Comparison of ENCODE assay signal across 8 cellular contexts in the genomic region with DNA sequence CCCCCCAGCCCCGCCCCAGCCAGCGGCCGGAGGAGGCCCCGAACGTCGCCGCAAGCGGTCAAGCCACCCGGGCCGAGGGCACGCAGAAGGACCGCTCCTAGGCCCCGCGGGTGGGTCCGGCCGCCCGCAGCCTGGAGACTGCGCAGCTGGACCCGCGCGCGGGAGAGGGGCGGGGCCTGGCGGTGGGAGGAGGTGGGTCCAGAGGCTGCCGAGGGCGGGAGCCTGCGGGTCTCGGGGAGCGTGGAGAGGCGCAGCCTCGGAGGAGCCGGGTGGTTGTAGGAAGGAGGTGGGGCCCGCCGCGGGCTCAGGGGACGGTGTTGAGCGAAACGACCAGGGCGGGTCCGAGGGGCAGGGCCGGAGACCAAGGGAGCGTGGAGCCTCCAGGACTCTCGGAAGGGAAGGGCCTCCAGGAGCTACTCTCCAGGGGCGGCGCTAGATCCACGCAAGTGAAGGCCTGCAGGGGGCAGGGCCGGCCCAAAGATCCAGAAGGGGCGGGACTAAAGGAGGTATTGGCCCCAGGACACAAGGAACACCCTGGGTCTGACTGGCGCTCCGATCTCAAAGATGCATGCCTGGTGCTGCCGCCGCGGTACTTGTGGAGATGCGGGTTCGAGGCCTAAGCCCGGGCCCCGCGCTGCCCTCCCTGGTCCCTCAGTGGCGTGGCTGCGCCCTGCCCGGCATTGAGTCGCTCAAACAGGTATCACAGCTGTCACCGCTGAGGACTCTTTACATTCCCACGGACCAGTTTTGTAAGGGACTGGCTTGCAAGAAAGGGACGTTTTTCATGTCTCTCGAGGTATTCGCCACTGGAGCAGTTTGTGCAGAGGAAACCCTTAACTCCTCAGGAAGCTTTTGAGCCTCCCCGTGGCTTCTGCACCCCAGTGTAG. TPM values are rescaled to one million over a fixed set of nuclear protein-coding genes. Genes with fewer than 3 reads are reported as not detected.
DNase-seq lines count a peak whose midpoint lies in the region; ATAC-seq and TF ChIP-seq lines count a peak whose summit lies in the region.

No MANE protein-coding gene starts in this region.

- no peaks in the 10 kb centered on the region for H3K27me3 Mint-ChIP-seq in activated B cell treated with CpG ODN at 0.5 μM for 24 hours
- no peaks in the 10 kb centered on the region for H3K27me3 Mint-ChIP-seq in central memory CD8-positive, alpha-beta T cell

- peak overlapping the region; percentile 54 for H3K27ac ChIP-seq in A673 (ENCODE audit: low read depth, low read length, poor library complexity, severe bottlenecking)

- H3K27ac Mint-ChIP-seq in activated B cell treated with CpG ODN at 0.5 μM for 24 hours = peak overlapping the region; percentile 65
- no peak overlapping the region for H3K27ac Mint-ChIP-seq in central memory CD8-positive, alpha-beta T cell (ENCODE audit: low read depth)

- no TSS peak for BruUV-seq in A673 (replicated peaks; lab: Mats Ljungman, UMichigan)

- no peaks in the 10 kb centered on the region for H3K9me3 Mint-ChIP-seq in activated B cell treated with CpG ODN at 0.5 μM for 24 hours
- H3K9me3 Mint-ChIP-seq in central memory CD8-positive, alpha-beta T cell = no peaks in the 10 kb centered on the region

- H3K9me3 ChIP-seq in A673 (ENCODE audit: low read depth, low read length, poor library complexity, severe bottlenecking) = no peaks in the 10 kb centered on the region

- peaks cover 14% of the 10 kb centered on the region for H3K36me3 Mint-ChIP-seq in activated B cell treated with CpG ODN at 0.5 μM for 24 hours (ENCODE audit: low read depth)
- peaks cover 11% of the 10 kb centered on the region for H3K36me3 Mint-ChIP-seq in central memory CD8-positive, alpha-beta T cell (ENCODE audit: insufficient read depth)

- DNase-seq in A673 (ENCODE audit: low spot score) = peak; percentile 91
- peak; percentile 79 for DNase-seq in NCI-H2171 treated with DMSO at 0.1 percent for 48 hours (lab: John Stamatoyannopoulos, UW)
- peak; percentile 67 for DNase-seq in activated B cell treated with CpG ODN at 0.5 μM for 24 hours
- DNase-seq in central memory CD8-positive, alpha-beta T cell (ENCODE audit: low spot score in 2 of 2) = peak; percentile 47 to 69
- peak; percentile 59 for DNase-seq in kidney glomerular epithelial cell (lab: John Stamatoyannopoulos, UW)
- peak; percentile 50 to 64 for DNase-seq in stimulated activated CD4-positive, alpha-beta T cell treated with anti-CD3 and anti-CD28 coated beads, Interleukin-15, amount 100 ng/mL, for 48 hours (ENCODE audit: low read depth in 2 of 2)

- TF ChIP-seq POLR2A in GM18526 (IDR thresholded peaks at IDR 0.05; ENCODE audit: extremely low read depth, insufficient read length) = peak; percentile 28

- peak overlapping the region; percentile 55 for H3K4me3 ChIP-seq in A673 (ENCODE audit: low read depth, low read length, poor library complexity, severe bottlenecking)

- intact Hi-C loops in A673 (cut with micrococcal nuclease; ENCODE audit: unreplicated experiment) = loop anchor here (10.0 kb wide), 1 partner anchor 87 kb away; a partner anchor contains a TSS
- intact Hi-C loops in activated B cell treated with CpG ODN at 0.5 μM for 24 hours (cut with micrococcal nuclease) = loop anchor here (1.0 to 5.0 kb wide), 6 partner anchors 25 to 244 kb away; no protein-coding TSS in a partner anchor

- POLR2A ChIA-PET in A673 (lab: Charles Lee; ENCODE audit: low non-redundant PET) (interaction anchor here (0.6 kb wide), 1 partner anchor 41 kb away, joined by 5 read pairs; no protein-coding TSS in a partner anchor), activated B cell treated with CpG ODN at 0.5 μM for 24 hours (lab: Charles Lee) (interaction anchor here (0.6 to 2.6 kb wide), 17 partner anchors 20 to 366 kb away, joined by 3 to 51 read pairs (median 4); a partner anchor contains a TSS)

- TF ChIP-seq CTCF in A673 (conservative IDR thresholded peaks at IDR 0.05; ENCODE audit: low read depth, low read length) (peak; percentile 52), activated B cell treated with CpG ODN at 0.5 μM for 24 hours (IDR thresholded peaks at IDR 0.05) (no peak)

- H3K4me1 Mint-ChIP-seq in activated B cell treated with CpG ODN at 0.5 μM for 24 hours = peaks cover 23% of the 10 kb centered on the region
- H3K4me1 Mint-ChIP-seq in central memory CD8-positive, alpha-beta T cell = peaks cover 16% of the 10 kb centered on the region

- CTCF ChIA-PET in A673 (lab: Charles Lee) (interaction anchor here (0.6 kb wide), 1 partner anchor 14 kb away, joined by 3 read pairs; no protein-coding TSS in a partner anchor), activated B cell treated with CpG ODN at 0.5 μM for 24 hours (lab: Charles Lee) (interaction anchor here (1.0 to 3.0 kb wide), 9 partner anchors 21 to 243 kb away, joined by 3 to 17 read pairs (median 4); no protein-coding TSS in a partner anchor)

- peak overlapping the region; percentile 82 for H3K4me3 Mint-ChIP-seq in activated B cell treated with CpG ODN at 0.5 μM for 24 hours
- H3K4me3 Mint-ChIP-seq in central memory CD8-positive, alpha-beta T cell = peak overlapping the region; percentile 77

- no peaks in the 10 kb centered on the region for H3K27me3 ChIP-seq in A673 (replicated peaks; ENCODE audit: insufficient read depth, low read depth, low read length, poor library complexity)

- no peaks in the 10 kb centered on the region for H3K4me1 ChIP-seq in A673 (ENCODE audit: insufficient read depth, low read length, poor library complexity, severe bottlenecking)

- ATAC-seq in HG03066 (IDR thresholded peaks at IDR 0.05; ENCODE audit: low read depth, unreplicated experiment) (peak; percentile 84), activated B cell treated with CpG ODN at 0.5 μM for 24 hours (ENCODE audit: low read depth) (peak; percentile 88)
- peak; percentile 91 for ATAC-seq in central memory CD8-positive, alpha-beta T cell (replicated peaks; ENCODE audit: extremely low read depth, poor library complexity, severe bottlenecking)

- no peaks in the 10 kb centered on the region for H3K36me3 ChIP-seq in A673 (ENCODE audit: insufficient read depth, low read length, poor library complexity, severe bottlenecking)

RNA-seq across cellular contexts. Expression of a gene that starts 5.9 kb away (rescaled TPM):
- total RNA-seq in A673 (2021) (60.8 and 72.4 TPM in 2 replicates), activated B cell treated with CpG ODN at 0.5 μM for 24 hours (47.8 and 52.6 TPM in 2 replicates)

RNA-seq across cellular contexts. Expression of a gene that starts 6.1 kb away (rescaled TPM):
- total RNA-seq in A673 (2021) = 113 and 133 TPM in 2 replicates
- 81.6 and 91.5 TPM in 2 replicates for total RNA-seq in activated B cell treated with CpG ODN at 0.5 μM for 24 hours

RNA-seq across cellular contexts. Expression of a gene that starts 19.8 kb away (rescaled TPM):
- total RNA-seq in A673 (2021) (21.7 and 30.4 TPM in 2 replicates), activated B cell treated with CpG ODN at 0.5 μM for 24 hours (17.3 and 18.4 TPM in 2 replicates)

RNA-seq across cellular contexts. Expression of a gene that starts 27.2 kb away (rescaled TPM):
- total RNA-seq in A673 (2021) (14.9 and 19.9 TPM in 2 replicates), activated B cell treated with CpG ODN at 0.5 μM for 24 hours (321 and 351 TPM in 2 replicates)

RNA-seq across cellular contexts. Expression of a gene that starts 56.2 kb away (rescaled TPM):
- total RNA-seq in A673 (2021) (16.9 and 17.6 TPM in 2 replicates), activated B cell treated with CpG ODN at 0.5 μM for 24 hours (not detected in 2 replicates)

Comparison
In these comparisons a context has a peak if more than half of its experiments do, and no peak if none do; other contexts are left out.
1. Peak in every context shown above with its lines: DNase-seq, ATAC-seq, H3K4me3 ChIP-seq and H3K27ac ChIP-seq.